In the genomic region with DNA sequence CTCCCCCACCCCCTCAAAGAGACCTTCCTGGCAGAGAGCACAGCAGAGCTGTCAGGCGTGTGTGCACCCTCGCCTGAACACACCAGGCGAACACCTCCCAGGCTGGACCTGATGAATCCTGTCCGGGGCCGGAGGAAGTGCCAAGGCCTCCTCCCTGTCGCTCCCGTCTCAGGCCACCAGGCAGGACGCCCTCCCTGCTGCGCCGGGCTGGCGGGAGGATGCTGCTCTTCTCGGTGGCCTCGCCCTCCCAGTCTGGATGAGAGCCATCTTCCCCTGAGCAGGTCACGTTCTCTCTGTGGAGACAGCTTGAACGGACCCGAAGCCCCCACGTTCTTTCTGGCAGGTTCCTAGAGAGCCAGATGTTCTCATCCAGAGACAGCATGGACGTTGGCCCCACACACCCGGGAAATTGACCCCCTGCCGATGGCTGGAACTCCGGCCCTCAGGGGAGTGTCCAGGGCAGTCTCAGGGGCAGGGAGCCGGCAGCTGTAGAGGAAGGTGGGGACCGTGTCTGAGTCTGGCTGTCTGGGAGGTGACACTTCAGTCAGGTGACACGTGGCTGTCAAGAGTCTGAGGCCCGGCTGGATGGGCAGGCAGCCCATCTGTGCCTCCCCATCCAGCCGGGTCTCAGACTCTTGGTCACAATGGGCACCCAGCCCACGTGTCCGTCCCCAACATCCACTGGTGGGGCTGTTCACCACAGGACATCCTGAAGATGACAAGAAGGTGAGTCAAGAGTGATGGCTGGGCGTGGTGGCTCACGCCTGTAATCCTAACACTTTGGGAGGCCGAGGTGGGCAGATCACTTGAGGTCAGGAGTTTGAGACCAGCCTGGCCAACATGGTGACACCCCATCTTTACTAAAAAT, we compare ENCODE assay signal across 28 cellular contexts. TPM values are rescaled to one million over a fixed set of nuclear protein-coding genes. Genes with fewer than 3 reads are reported as not detected.
DNase-seq lines count a peak whose midpoint lies in the region; ATAC-seq and TF ChIP-seq lines count a peak whose summit lies in the region.
"Had no signal": no experiment of that assay in that cellular context is flagged by ENCODE, and none has a peak within 500 bp of the region (broad histone marks: within the 10 kb centered on the region; RNA-seq: fewer than 3 reads in every experiment).

No MANE protein-coding gene starts in this region.

- CTCF ChIA-PET in PC-3 (lab: Charles Lee): no interaction called here

- H4K20me1 ChIP-seq in PC-3 (ENCODE audit: low read length): no peaks in the 10 kb centered on the region

- H3K4me1 Mint-ChIP-seq in stimulated activated effector memory CD8-positive, alpha-beta T cell treated with anti-CD3 and anti-CD28 coated beads, Interleukin-12 subunit alpha, Interleukin-12 subunit beta, amount 100 ng/mL, for 72 hours: peaks cover 23% of the 10 kb centered on the region
- peaks cover 4% of the 10 kb centered on the region for H3K4me1 Mint-ChIP-seq in endodermal cell
- H3K4me1 Mint-ChIP-seq: B cell had no signal

- no TSS peak for BruUV-seq in PC-3 (replicated peaks; lab: Mats Ljungman, UMichigan)

- H3K4me1 ChIP-seq in right atrium auricular region: peaks cover 0 to 39% of the 10 kb centered on the region in 2 donors
- peaks cover 39% of the 10 kb centered on the region for H3K4me1 ChIP-seq in PC-3 (ENCODE audit: insufficient read depth, low read length)
- peaks cover 6% of the 10 kb centered on the region for H3K4me1 ChIP-seq in right cardiac atrium (ENCODE audit: control insufficient read depth, insufficient read depth, low read length)
- H3K4me1 ChIP-seq in endodermal cell (ENCODE audit: control insufficient read depth, insufficient read depth, low read length): no peaks in the 10 kb centered on the region

- H3K27me3 Mint-ChIP-seq in endodermal cell (ENCODE audit: insufficient read depth): peaks cover 7% of the 10 kb centered on the region

- TF ChIP-seq CTCF in right atrium auricular region (IDR thresholded peaks at IDR 0.05) (no peak), PC-3 (conservative IDR thresholded peaks at IDR 0.05; ENCODE audit: low read depth, low read length) (no peak), endodermal cell (conservative IDR thresholded peaks at IDR 0.05) (no peak)

- 38% methylated on average over 31 of the region's 31 CpGs for WGBS in right cardiac atrium
- 89 to 94% methylated on average over 20 to 31 of the region's 31 CpGs for WGBS in endodermal cell (ENCODE audit: insufficient coverage in 1 of 2, insufficient read length in 1 of 2), 2 experiments

- H3K9me3 Mint-ChIP-seq in stimulated activated effector memory CD8-positive, alpha-beta T cell treated with anti-CD3 and anti-CD28 coated beads, Interleukin-12 subunit alpha, Interleukin-12 subunit beta, amount 100 ng/mL, for 72 hours: no peaks in the 10 kb centered on the region
- H3K9me3 Mint-ChIP-seq in endodermal cell: no peaks in the 10 kb centered on the region
- H3K9me3 Mint-ChIP-seq: activated CD4-positive, alpha-beta memory T cell treated with anti-CD3 and anti-CD28 coated beads for 36 hours; CD8-positive, alpha-beta T cell; IgD-negative memory B cell; immature natural killer cell; nephron progenitor cell had no signal

- H3K36me3 ChIP-seq in right atrium auricular region (no peaks in the 10 kb centered on the region), PC-3 (ENCODE audit: low read depth, low read length) (no peaks in the 10 kb centered on the region), endodermal cell (ENCODE audit: control insufficient read depth, insufficient read depth, low read length) (no peaks in the 10 kb centered on the region)
- H3K36me3 ChIP-seq: lower lobe of right lung, stomach, transverse colon had no signal

- H3K79me2 ChIP-seq in PC-3 (ENCODE audit: low read length): no peaks in the 10 kb centered on the region

- H3K27me3 ChIP-seq in right atrium auricular region: no peaks in the 10 kb centered on the region
- no peaks in the 10 kb centered on the region for H3K27me3 ChIP-seq in PC-3 (ENCODE audit: low read length)
- H3K27me3 ChIP-seq in right cardiac atrium (ENCODE audit: control insufficient read depth, insufficient read depth): no peaks in the 10 kb centered on the region
- no peaks in the 10 kb centered on the region for H3K27me3 ChIP-seq in endodermal cell (ENCODE audit: control insufficient read depth, insufficient read depth, low read length, poor library complexity, severe bottlenecking)
- H3K27me3 ChIP-seq: stomach had no signal

- H3K9ac ChIP-seq in PC-3 (ENCODE audit: low read length) (no peak overlapping the region), endodermal cell (ENCODE audit: extremely low read depth, low read length, poor library complexity, severe bottlenecking) (no peak overlapping the region)

- DNase-seq in Right ventricle myocardium inferior (ENCODE audit: missing footprints) (peak; percentile 67), right atrium auricular region (ENCODE audit: low spot score) (no peak), PC-3 (peak; percentile 62), right cardiac atrium (no peak), NCI-H187 (lab: John Stamatoyannopoulos, UW) (no peak), endodermal cell (no peak)
- DNase-seq in stimulated activated effector memory CD8-positive, alpha-beta T cell treated with anti-CD3 and anti-CD28 coated beads, Interleukin-12 subunit alpha, Interleukin-12 subunit beta, amount 100 ng/mL, for 72 hours (ENCODE audit: low spot score in 2 of 2): no peak
- no peak for DNase-seq in stimulated activated CD4-positive, alpha-beta T cell treated with anti-CD3 and anti-CD28 coated beads, Interleukin-4, amount 100 ng/mL, for 1 hour
- DNase-seq: activated CD4-positive, alpha-beta memory T cell treated with anti-CD3 and anti-CD28 coated beads for 36 hours; activated CD4-positive, CD25-positive, alpha-beta regulatory T cell treated with anti-CD3 and anti-CD28 coated beads, Interleukin-2, amount 50 U/mL, for 72 hours; activated CD8-positive, alpha-beta memory T cell treated with anti-CD3 and anti-CD28 coated beads, Interleukin-2, amount 50 U/mL, for 4 hours; activated naive CD4-positive, alpha-beta T cell treated with anti-CD3 and anti-CD28 coated beads, Interleukin-2, amount 50 U/mL, for 16 hours; amniotic stem cell; CD8-positive, alpha-beta T cell; EL; hypothalamus; immature natural killer cell; lower lobe of right lung; NCI-H2171; NCI-H510A; nephron progenitor cell; NK-92 treated with Interleukin-12 subunit alpha and Interleukin-12 subunit beta, amount 100 ng/mL, for 24 hours; stomach; T-helper 17 cell; transverse colon had no signal

- no peak overlapping the region for H3K27ac ChIP-seq in right atrium auricular region
- H3K27ac ChIP-seq in PC-3 (ENCODE audit: low read length): no peak overlapping the region
- peak overlapping the region; percentile 22 for H3K27ac ChIP-seq in right cardiac atrium (ENCODE audit: low read length)
- H3K27ac ChIP-seq in endodermal cell (ENCODE audit: low read depth, low read length): no peak overlapping the region
- H3K27ac ChIP-seq: lower lobe of right lung, stomach, transverse colon had no signal

- no peak overlapping the region for H3K4me3 Mint-ChIP-seq in stimulated activated effector memory CD8-positive, alpha-beta T cell treated with anti-CD3 and anti-CD28 coated beads, Interleukin-12 subunit alpha, Interleukin-12 subunit beta, amount 100 ng/mL, for 72 hours
- no peak overlapping the region for H3K4me3 Mint-ChIP-seq in endodermal cell
- H3K4me3 Mint-ChIP-seq: activated CD4-positive, alpha-beta memory T cell treated with anti-CD3 and anti-CD28 coated beads for 36 hours; B cell; CD8-positive, alpha-beta T cell; IgD-negative memory B cell; immature natural killer cell; nephron progenitor cell; T-helper 17 cell had no signal

- POLR2A ChIA-PET in PC-3 (lab: Charles Lee; ENCODE audit: unreplicated experiment): no interaction called here

- H3K4me2 ChIP-seq in PC-3 (ENCODE audit: low read length): no peak overlapping the region

- ATAC-seq in Right ventricle myocardium inferior (no peak), PC-3 (no peak), right cardiac atrium (no peak)
- no peak for ATAC-seq in stimulated activated effector memory CD8-positive, alpha-beta T cell treated with anti-CD3 and anti-CD28 coated beads, Interleukin-12 subunit alpha, Interleukin-12 subunit beta, amount 100 ng/mL, for 72 hours
- ATAC-seq: CD8-positive, alpha-beta T cell; lower lobe of right lung; Panc1; T-helper 17 cell had no signal

- no peaks in the 10 kb centered on the region for H3K9me2 ChIP-seq in PC-3 (replicated peaks; ENCODE audit: low read length)

- no peaks in the 10 kb centered on the region for H3K36me3 Mint-ChIP-seq in stimulated activated effector memory CD8-positive, alpha-beta T cell treated with anti-CD3 and anti-CD28 coated beads, Interleukin-12 subunit alpha, Interleukin-12 subunit beta, amount 100 ng/mL, for 72 hours
- no peaks in the 10 kb centered on the region for H3K36me3 Mint-ChIP-seq in endodermal cell (ENCODE audit: low read depth)
- H3K36me3 Mint-ChIP-seq: activated CD4-positive, alpha-beta memory T cell treated with anti-CD3 and anti-CD28 coated beads for 36 hours; CD8-positive, alpha-beta T cell; IgD-negative memory B cell; immature natural killer cell had no signal

- no peak overlapping the region for H2AFZ ChIP-seq in PC-3 (ENCODE audit: low read length)

- H3K27ac Mint-ChIP-seq in stimulated activated effector memory CD8-positive, alpha-beta T cell treated with anti-CD3 and anti-CD28 coated beads, Interleukin-12 subunit alpha, Interleukin-12 subunit beta, amount 100 ng/mL, for 72 hours: peak overlapping the region; percentile 37
- H3K27ac Mint-ChIP-seq in endodermal cell: no peak overlapping the region
- H3K27ac Mint-ChIP-seq: activated CD4-positive, alpha-beta memory T cell treated with anti-CD3 and anti-CD28 coated beads for 36 hours; B cell; CD8-positive, alpha-beta T cell; IgD-negative memory B cell; immature natural killer cell; nephron progenitor cell; T-helper 17 cell had no signal

- intact Hi-C loops in Right ventricle myocardium inferior (cut with DNase I): loop anchor here (5.0 kb wide), 1 partner anchor 42 kb away; no protein-coding TSS in a partner anchor
- intact Hi-C loops in PC-3 (cut with micrococcal nuclease): loop anchor here (5.0 kb wide), 1 partner anchor 42 kb away; no protein-coding TSS in a partner anchor
- intact Hi-C loops in right cardiac atrium (cut with DNase I): loop anchor here in 2 of 4 donors (10.0 kb wide), 1 partner anchor 65 kb away; no protein-coding TSS in a partner anchor

- H3K9me3 ChIP-seq in right atrium auricular region (no peaks in the 10 kb centered on the region), PC-3 (ENCODE audit: low read length) (no peaks in the 10 kb centered on the region), right cardiac atrium (ENCODE audit: control insufficient read depth, low read length) (no peaks in the 10 kb centered on the region), endodermal cell (ENCODE audit: control insufficient read depth, low read length) (no peaks in the 10 kb centered on the region)
- H3K9me3 ChIP-seq: lower lobe of right lung, stomach, transverse colon had no signal

- H3F3A ChIP-seq in PC-3 (ENCODE audit: low read length, unreplicated experiment): no peaks in the 10 kb centered on the region

- no peak overlapping the region for H3K4me3 ChIP-seq in right atrium auricular region
- no peak overlapping the region for H3K4me3 ChIP-seq in PC-3 (ENCODE audit: low read length)
- H3K4me3 ChIP-seq in right cardiac atrium (ENCODE audit: low read length): no peak overlapping the region
- no peak overlapping the region for H3K4me3 ChIP-seq in endodermal cell (ENCODE audit: low read length)
- H3K4me3 ChIP-seq: lower lobe of right lung, stomach, transverse colon had no signal

RNA-seq across cellular contexts. Expression of a gene that starts 5.0 kb away (rescaled TPM):
- total RNA-seq in Right ventricle myocardium inferior (138 TPM), right atrium auricular region (100 to 1,000 TPM in 1 of 2 donors, 10 to 100 TPM in 1; 99.1 to 158 TPM), PC-3 (2014; rRNA removed) (60.1 and 62.5 TPM in 2 replicates), right cardiac atrium (100 to 1,000 TPM; 153 to 183 (median 168) TPM), endodermal cell (10 to 100 TPM; 36.9 to 42.7 TPM)
- polyA plus RNA-seq in right cardiac atrium: 86.9 TPM
- 61.1 TPM for polyA plus RNA-seq in endodermal cell (2013, experiment 1 of 2)
- 60.7 TPM for polyA plus RNA-seq in endodermal cell (2013, experiment 2 of 2)

RNA-seq across cellular contexts. Expression of a gene that starts 27.1 kb away (rescaled TPM):
- 0.60 TPM for total RNA-seq in Right ventricle myocardium inferior
- 1 to 10 TPM in 1 of 2 donors, under 1 TPM in 1; 0.83 to 1.1 TPM for total RNA-seq in right atrium auricular region
- 1.8 and 2.4 TPM in 2 replicates for total RNA-seq in PC-3 (2014; rRNA removed)
- 1 to 10 TPM in 2 of 4 donors, under 1 TPM in 2; 0.76 to 1.3 (median 1.0) TPM for total RNA-seq in right cardiac atrium
- 0.57 TPM for polyA plus RNA-seq in right cardiac atrium
- 1 to 10 TPM in 1 of 2 donors, under 1 TPM in 1; 0.97 to 2.2 TPM for total RNA-seq in endodermal cell
- 0.43 TPM for polyA plus RNA-seq in endodermal cell (2013, experiment 1 of 2)
- 0.37 TPM for polyA plus RNA-seq in endodermal cell (2013, experiment 2 of 2)
- total RNA-seq: activated CD4-positive, alpha-beta memory T cell treated with anti-CD3 and anti-CD28 coated beads for 36 hours had no signal
- polyA plus RNA-seq: immature natural killer cell had no signal

RNA-seq across cellular contexts. Expression of a gene that starts 49.6 kb away (rescaled TPM):
- total RNA-seq in Right ventricle myocardium inferior: 611 TPM
- 100 to 1,000 TPM; 488 to 733 TPM for total RNA-seq in right atrium auricular region
- total RNA-seq in PC-3 (2014; rRNA removed): 72.4 and 121 TPM in 2 replicates
- total RNA-seq in right cardiac atrium: 100 to 1,000 TPM; 439 to 581 (median 506) TPM
- 397 TPM for polyA plus RNA-seq in right cardiac atrium
- total RNA-seq in endodermal cell: 10 to 100 TPM; 23.3 to 71.4 TPM
- 51.4 TPM for polyA plus RNA-seq in endodermal cell (2013, experiment 1 of 2)
- polyA plus RNA-seq in endodermal cell (2013, experiment 2 of 2): 47.9 TPM

Comparison
In these comparisons a context has a peak if more than half of its experiments do, and no peak if none do; other contexts are left out.
1. DNase-seq: peak in Right ventricle myocardium inferior (single experiment) and PC-3 (single experiment); none in right atrium auricular region (single experiment), right cardiac atrium (0 of 3), stimulated activated effector memory CD8-positive, alpha-beta T cell treated with anti-CD3 and anti-CD28 coated beads, Interleukin-12 subunit alpha, Interleukin-12 subunit beta, amount 100 ng/mL, for 72 hours (0 of 2), NCI-H187 (0 of 2), stimulated activated CD4-positive, alpha-beta T cell treated with anti-CD3 and anti-CD28 coated beads, Interleukin-4, amount 100 ng/mL, for 1 hour (single experiment) and endodermal cell (single experiment).